Comparison of ENCODE assay signal across 17 cellular contexts in genomic region chr5:175686826-175687225, GRCh38. TPM values are rescaled to one million over a fixed set of nuclear protein-coding genes. Genes with fewer than 3 reads are reported as not detected.
"Had no signal": no experiment of that assay in that cellular context is flagged by ENCODE, and none has a peak within 500 bp of the region (broad histone marks: within the 10 kb centered on the region; RNA-seq: fewer than 3 reads in every experiment).

No MANE protein-coding gene starts in this region.

- H3K4me1 ChIP-seq: SJSA1 had no signal

- H3K36me3 Mint-ChIP-seq: natural killer cell treated with Interleukin-12 subunit alpha and Interleukin-12 subunit beta and Interleukin-15 and Interleukin-18, amount 100 ng/mL, for 72 hours had no signal

- H3K27me3 Mint-ChIP-seq: activated T-cell treated with anti-CD3 and anti-CD28 coated beads, Interleukin-2, amount 50 U/mL, for 24 hours; activated T-helper 17 cell treated with anti-CD3 and anti-CD28 coated beads, Interleukin-2, amount 50 U/mL, for 72 hours had no signal

- DNase-seq: activated CD8-positive, alpha-beta memory T cell treated with anti-CD3 and anti-CD28 coated beads for 24 hours; activated CD8-positive, alpha-beta memory T cell treated with anti-CD3 and anti-CD28 coated beads, Interleukin-2, amount 50 U/mL, for 4 hours; activated T-cell treated with anti-CD3 and anti-CD28 coated beads, Interleukin-2, amount 50 U/mL, for 24 hours; esophagus squamous epithelium; gastrocnemius medialis; kidney glomerular epithelial cell; nucleus accumbens; stimulated activated CD4-positive, alpha-beta T cell treated with anti-CD3 and anti-CD28 coated beads, Interleukin-4, amount 100 ng/mL, for 1 hour; stimulated activated naive CD4-positive, alpha-beta T cell treated with Interleukin-2 at 50 U/mL for 16 hours; T-helper 9 cell had no signal

- H3K4me3 Mint-ChIP-seq: activated T-cell treated with anti-CD3 and anti-CD28 coated beads, Interleukin-2, amount 50 U/mL, for 24 hours; activated T-helper 17 cell treated with anti-CD3 and anti-CD28 coated beads, Interleukin-2, amount 50 U/mL, for 72 hours; natural killer cell treated with Interleukin-12 subunit alpha and Interleukin-12 subunit beta and Interleukin-15 and Interleukin-18, amount 100 ng/mL, for 72 hours had no signal

- H3K9me3 Mint-ChIP-seq: activated naive CD4-positive, alpha-beta T cell treated with anti-CD3 and anti-CD28 coated beads, Interleukin-2, amount 50 U/mL, for 72 hours; activated T-cell treated with anti-CD3 and anti-CD28 coated beads, Interleukin-2, amount 50 U/mL, for 24 hours; activated T-helper 17 cell treated with anti-CD3 and anti-CD28 coated beads, Interleukin-2, amount 50 U/mL, for 72 hours; natural killer cell treated with Interleukin-12 subunit alpha and Interleukin-12 subunit beta and Interleukin-15 and Interleukin-18, amount 100 ng/mL, for 72 hours had no signal

- H3K27me3 ChIP-seq: gastrocnemius medialis, tibial artery had no signal

- H3K36me3 ChIP-seq: esophagus squamous epithelium, gastrocnemius medialis, SJSA1, tibial artery had no signal

- ATAC-seq: activated naive CD4-positive, alpha-beta T cell treated with anti-CD3 and anti-CD28 coated beads, Interleukin-2, amount 50 U/mL, for 72 hours; activated T-helper 17 cell treated with anti-CD3 and anti-CD28 coated beads, Interleukin-2, amount 50 U/mL, for 72 hours had no signal

- H3K4me3 ChIP-seq: esophagus squamous epithelium, gastrocnemius medialis, SJSA1, spleen, tibial artery had no signal

- H3K27ac ChIP-seq: gastrocnemius medialis, SJSA1 had no signal

- H3K9me3 ChIP-seq: esophagus squamous epithelium, gastrocnemius medialis, SJSA1, spleen, tibial artery had no signal

- H3K27ac Mint-ChIP-seq: activated T-helper 17 cell treated with anti-CD3 and anti-CD28 coated beads, Interleukin-2, amount 50 U/mL, for 72 hours; natural killer cell treated with Interleukin-12 subunit alpha and Interleukin-12 subunit beta and Interleukin-15 and Interleukin-18, amount 100 ng/mL, for 72 hours had no signal

RNA-seq across cellular contexts. Expression of gene HRH2, which starts 29.0 kb away (rescaled TPM):
- total RNA-seq: bronchial epithelial cell, SJSA1 had no signal
